In the genomic region with DNA sequence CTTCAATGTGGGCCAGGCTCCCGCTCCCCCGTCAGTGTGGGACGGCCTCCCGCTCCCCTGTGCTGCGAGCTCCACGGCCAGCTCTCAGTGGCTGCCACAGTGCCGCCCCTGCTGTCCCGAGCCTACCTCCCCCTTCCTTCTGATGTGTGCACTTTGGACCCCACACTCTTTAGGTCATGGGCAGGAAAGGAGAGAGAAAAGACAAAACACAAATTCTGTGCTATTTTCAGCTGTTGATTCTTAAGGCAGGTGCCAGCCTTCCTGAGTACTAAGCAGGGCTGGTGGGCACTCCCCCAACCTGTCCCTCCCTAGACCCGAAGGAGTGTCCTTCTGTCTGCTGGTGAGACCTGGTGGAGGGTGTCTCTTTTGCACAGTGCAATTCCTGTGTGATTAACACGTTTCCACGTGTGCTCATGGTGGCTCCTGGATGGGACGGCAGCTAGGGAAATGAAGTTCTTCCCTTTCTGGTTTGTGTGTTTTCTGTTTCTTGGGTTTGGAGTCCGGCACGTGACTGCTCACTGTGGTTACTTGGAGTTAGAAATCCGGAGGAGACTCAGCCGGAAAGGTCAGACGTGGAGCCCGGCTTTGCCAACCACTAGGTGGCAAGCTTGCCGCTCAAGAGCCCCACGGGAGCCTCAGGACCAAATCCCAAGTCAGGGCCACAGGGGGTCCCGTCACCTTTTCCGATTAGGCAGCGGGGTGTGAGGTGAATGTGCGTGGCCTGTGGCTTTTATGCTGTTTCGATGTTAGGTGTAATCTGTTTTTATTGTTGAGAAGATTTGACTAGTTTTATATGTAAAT, we compare ENCODE assay signal across 8 cellular contexts.
DNase-seq lines count a peak whose midpoint lies in the region; ATAC-seq and TF ChIP-seq lines count a peak whose summit lies in the region.
"Not testable (repeated sequence)": the region's sequence is repeated elsewhere in the genome, so short reads cannot be mapped to it uniquely, and the experiment has no call there.

No MANE protein-coding gene starts in this region.

- H3K4me3 Mint-ChIP-seq in naive thymus-derived CD4-positive, alpha-beta T cell, result peak overlapping the region in 5 of 10 donors; percentile 10 to 65 (median 47)
- peak overlapping the region; percentile 56 for H3K4me3 Mint-ChIP-seq in stimulated activated effector memory CD8-positive, alpha-beta T cell treated with anti-CD3 and anti-CD28 coated beads, Interleukin-12 subunit alpha, Interleukin-12 subunit beta, amount 100 ng/mL, for 72 hours

- not testable (repeated sequence) for TF ChIP-seq POLR2A in body of pancreas (IDR thresholded peaks at IDR 0.05)

- peaks cover 8 to 63% (median 22%) of the 10 kb centered on the region in 7 donors for H3K4me1 Mint-ChIP-seq in naive thymus-derived CD4-positive, alpha-beta T cell
- peaks cover 73% of the 10 kb centered on the region for H3K4me1 Mint-ChIP-seq in stimulated activated effector memory CD8-positive, alpha-beta T cell treated with anti-CD3 and anti-CD28 coated beads, Interleukin-12 subunit alpha, Interleukin-12 subunit beta, amount 100 ng/mL, for 72 hours

- H3K9me3 Mint-ChIP-seq in naive thymus-derived CD4-positive, alpha-beta T cell; stimulated activated effector memory CD8-positive, alpha-beta T cell treated with anti-CD3 and anti-CD28 coated beads, Interleukin-12 subunit alpha, Interleukin-12 subunit beta, amount 100 ng/mL, for 72 hours: not testable (repeated sequence)

- POLR2A ChIA-PET in naive thymus-derived CD4-positive, alpha-beta T cell (lab: Charles Lee), result interaction anchor here (0.6 kb wide), 2 partner anchors 562 to 1264 kb away, joined by 3 to 5 read pairs; no protein-coding TSS in a partner anchor

- peak overlapping the region in 8 of 9 donors; percentile 19 to 94 (median 63) for H3K27ac Mint-ChIP-seq in naive thymus-derived CD4-positive, alpha-beta T cell
- peak overlapping the region; percentile 88 for H3K27ac Mint-ChIP-seq in stimulated activated effector memory CD8-positive, alpha-beta T cell treated with anti-CD3 and anti-CD28 coated beads, Interleukin-12 subunit alpha, Interleukin-12 subunit beta, amount 100 ng/mL, for 72 hours

- not testable (repeated sequence) for H3K27me3 ChIP-seq in BLaER1 treated with 17β-estradiol and CSF1 and Interleukin-3, amounts not matched to agents 10 nM and 100 nM; body of pancreas; naive thymus-derived CD4-positive, alpha-beta T cell (ENCODE audit: control insufficient read depth in 2 of 2, insufficient read depth in 2 of 2, low read length in 2 of 2)

- peak; percentile 40 for ATAC-seq in GM21423 (IDR thresholded peaks at IDR 0.05; ENCODE audit: unreplicated experiment)
- ATAC-seq in body of pancreas, result peak; percentile 82
- ATAC-seq in Right ventricle myocardium superior (ENCODE audit: poor library complexity), result peak; percentile 87
- peak; percentile 34 for ATAC-seq in naive thymus-derived CD4-positive, alpha-beta T cell
- peak; percentile 39 for ATAC-seq in stimulated activated effector memory CD8-positive, alpha-beta T cell treated with anti-CD3 and anti-CD28 coated beads, Interleukin-12 subunit alpha, Interleukin-12 subunit beta, amount 100 ng/mL, for 72 hours

- peak; percentile 12 for DNase-seq in NCI-H1694 treated with DMSO at 0.1 percent for 48 hours (lab: John Stamatoyannopoulos, UW)
- DNase-seq in body of pancreas, result peak; percentile 46 to 69 (median 54)
- peak; percentile 71 for DNase-seq in Right ventricle myocardium superior
- peak in 3 of 9 donors; percentile 19 to 30 (median 23) for DNase-seq in naive thymus-derived CD4-positive, alpha-beta T cell
- peak in 1 of 2 donors; percentile 69 for DNase-seq in stimulated activated effector memory CD8-positive, alpha-beta T cell treated with anti-CD3 and anti-CD28 coated beads, Interleukin-12 subunit alpha, Interleukin-12 subunit beta, amount 100 ng/mL, for 72 hours (ENCODE audit: low spot score in 2 of 2)

- peak overlapping the region in 9 of 11 experiments; percentile 3 to 56 (median 35); a peak in 8 of 22 replicates for H3K9ac ChIP-seq in BLaER1 treated with 17β-estradiol and CSF1 and Interleukin-3, amounts not matched to agents 10 nM and 100 nM

- WGBS in body of pancreas, 2 donors, result 12% methylated on average over 22 to 25 of the region's 25 CpGs

- H3K36me3 Mint-ChIP-seq in naive thymus-derived CD4-positive, alpha-beta T cell, result peaks cover 8 to 38% (median 13%) of the 10 kb centered on the region in 5 donors
- peaks cover 99% of the 10 kb centered on the region for H3K36me3 Mint-ChIP-seq in stimulated activated effector memory CD8-positive, alpha-beta T cell treated with anti-CD3 and anti-CD28 coated beads, Interleukin-12 subunit alpha, Interleukin-12 subunit beta, amount 100 ng/mL, for 72 hours

- not testable (repeated sequence) for H3K9me3 ChIP-seq in BLaER1 treated with 17β-estradiol and CSF1 and Interleukin-3, amounts not matched to agents 10 nM and 100 nM (replicated peaks in 1 of 11); body of pancreas; naive thymus-derived CD4-positive, alpha-beta T cell (ENCODE audit: control insufficient read depth in 2 of 3, low read length in 3 of 3)

- CTCF ChIA-PET in naive thymus-derived CD4-positive, alpha-beta T cell (lab: Charles Lee), result interaction anchor here (1.5 kb wide), 1 partner anchor 141 kb away, joined by 4 read pairs; no protein-coding TSS in a partner anchor

- H3K27me3 Mint-ChIP-seq in naive thymus-derived CD4-positive, alpha-beta T cell, result not testable (repeated sequence)

- TF ChIP-seq CTCF in VCaP (conservative IDR thresholded peaks at IDR 0.05) (peak; percentile 73), body of pancreas (IDR thresholded peaks at IDR 0.05) (peak in 6 of 7 experiments; percentile 53 to 61 (median 56))

- H3K4me1 ChIP-seq in BLaER1 treated with 17β-estradiol and CSF1 and Interleukin-3, amounts not matched to agents 10 nM and 100 nM, result peaks cover 21 to 39% (median 31%) of the 10 kb centered on the region in 10 experiments
- H3K4me1 ChIP-seq in body of pancreas; naive thymus-derived CD4-positive, alpha-beta T cell (ENCODE audit: control insufficient read depth in 2 of 2, insufficient read depth in 2 of 2, low read length in 2 of 2): not testable (repeated sequence)

- peak overlapping the region in 10 of 11 experiments; percentile 7 to 61 (median 33); a peak in 15 of 22 replicates for H3K27ac ChIP-seq in BLaER1 treated with 17β-estradiol and CSF1 and Interleukin-3, amounts not matched to agents 10 nM and 100 nM
- H3K27ac ChIP-seq in VCaP; naive thymus-derived CD4-positive, alpha-beta T cell (ENCODE audit: low read depth, low read length): not testable (repeated sequence)
- peak overlapping the region in 2 of 4 donors; percentile 42 to 44 for H3K27ac ChIP-seq in body of pancreas

- H3K36me3 ChIP-seq in BLaER1 treated with 17β-estradiol and CSF1 and Interleukin-3, amounts not matched to agents 10 nM and 100 nM, result peaks cover 0 to 49% (median 4%) of the 10 kb centered on the region in 11 experiments; a peak in 10 of 22 replicates
- H3K36me3 ChIP-seq in body of pancreas (replicated peaks in 1 of 2; ENCODE audit: insufficient read depth in 1 of 2, low read depth in 2 of 2), result not testable (repeated sequence)
- peaks cover 0 to 13% (median 0%) of the 10 kb centered on the region in 3 experiments for H3K36me3 ChIP-seq in naive thymus-derived CD4-positive, alpha-beta T cell (ENCODE audit: control insufficient read depth in 2 of 3, insufficient read depth in 3 of 3, low read length in 3 of 3)

- intact Hi-C loops in body of pancreas (cut with DNase I); Right ventricle myocardium superior (cut with DNase I); naive thymus-derived CD4-positive, alpha-beta T cell (cut with micrococcal nuclease): not testable (repeated sequence)

- H4K20me1 ChIP-seq in BLaER1 treated with 17β-estradiol and CSF1 and Interleukin-3, amounts not matched to agents 10 nM and 100 nM, result not testable (repeated sequence)

- H3K4me3 ChIP-seq in BLaER1 treated with 17β-estradiol and CSF1 and Interleukin-3, amounts not matched to agents 10 nM and 100 nM; body of pancreas; naive thymus-derived CD4-positive, alpha-beta T cell (ENCODE audit: low read length): not testable (repeated sequence)

- H3K4me2 ChIP-seq in BLaER1 treated with 17β-estradiol and CSF1 and Interleukin-3, amounts not matched to agents 10 nM and 100 nM, result peak overlapping the region; percentile 53 to 74 (median 65)

Comparison
In these comparisons a context has a peak if more than half of its experiments do, and no peak if none do; other contexts are left out.
1. ATAC-seq: peak in every context shown above with its lines; median percentile 87 in Right ventricle myocardium superior; 82 in body of pancreas; 40 in GM21423; 39 in stimulated activated effector memory CD8-positive, alpha-beta T cell treated with anti-CD3 and anti-CD28 coated beads, Interleukin-12 subunit alpha, Interleukin-12 subunit beta, amount 100 ng/mL, for 72 hours; 34 in naive thymus-derived CD4-positive, alpha-beta T cell.